8 cellular contexts compared by ENCODE assay signal in the genomic region with DNA sequence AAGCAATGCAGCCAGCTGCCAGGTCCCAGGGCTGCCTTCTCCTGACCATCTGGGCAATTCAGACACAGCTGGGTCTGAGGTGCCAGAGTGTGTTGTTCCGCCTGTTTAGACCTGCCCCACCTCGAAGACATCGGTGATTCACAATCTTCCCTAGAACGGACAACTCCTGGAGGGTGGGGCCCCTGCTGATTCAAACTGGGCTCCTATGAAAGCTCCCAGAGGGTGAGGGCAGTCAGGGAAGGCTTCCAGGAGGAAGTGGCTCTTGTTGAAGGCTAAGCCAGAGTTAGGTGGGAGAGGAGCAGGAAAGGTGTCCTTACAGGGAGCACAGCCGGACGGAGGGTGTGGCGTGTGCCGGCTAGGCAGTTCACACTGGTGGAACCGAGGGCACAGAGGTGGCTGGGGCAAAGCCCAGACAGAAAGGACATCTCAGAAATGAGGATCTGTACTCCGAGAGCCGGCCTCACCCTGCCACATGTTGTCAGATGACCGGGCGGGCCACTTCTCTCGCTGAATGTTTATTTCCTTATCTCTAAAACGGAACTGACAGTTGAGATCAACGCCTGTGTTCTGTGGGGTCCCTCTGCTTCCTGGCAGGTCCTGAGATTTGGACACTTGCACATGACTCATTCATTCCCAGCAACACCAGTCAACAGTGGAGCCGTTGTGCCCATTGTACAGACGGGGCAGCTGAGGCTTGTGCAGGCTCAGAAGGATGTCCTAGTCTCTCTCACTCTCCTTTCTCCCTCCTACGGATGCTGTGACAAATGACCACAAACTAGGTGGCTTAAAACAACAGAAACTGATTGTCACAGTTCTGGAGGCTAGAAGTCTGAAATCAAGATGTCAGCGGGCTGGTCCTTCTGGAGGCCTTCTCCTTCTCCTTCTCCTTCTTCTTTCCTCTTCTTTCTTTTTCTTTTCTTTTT. TPM values are rescaled to one million over a fixed set of nuclear protein-coding genes. Genes with fewer than 3 reads are reported as not detected.
DNase-seq lines count a peak whose midpoint lies in the region; ATAC-seq lines count a peak whose summit lies in the region.

No MANE protein-coding gene starts in this region.

- no peaks in the 10 kb centered on the region for H3K27me3 ChIP-seq in BLaER1 treated with 17β-estradiol and CSF1 and Interleukin-3, amounts not matched to agents 10 nM and 100 nM
- no peaks in the 10 kb centered on the region for H3K27me3 ChIP-seq in aorta (ENCODE audit: control insufficient read depth in 1 of 2, insufficient read depth in 2 of 2, low read length in 1 of 2)

- peak overlapping the region; percentile 51 to 79 (median 69); a peak in 19 of 22 replicates for H3K9ac ChIP-seq in BLaER1 treated with 17β-estradiol and CSF1 and Interleukin-3, amounts not matched to agents 10 nM and 100 nM

- no peaks in the 10 kb centered on the region for H3K9me3 ChIP-seq in BLaER1 treated with 17β-estradiol and CSF1 and Interleukin-3, amounts not matched to agents 10 nM and 100 nM (replicated peaks in 1 of 11)
- H3K9me3 ChIP-seq in T-helper 17 cell (ENCODE audit: control insufficient read depth, low read length, poor library complexity, severe bottlenecking): no peaks in the 10 kb centered on the region
- H3K9me3 ChIP-seq in aorta (ENCODE audit: control insufficient read depth, low read length): no peaks in the 10 kb centered on the region

- H4K20me1 ChIP-seq in BLaER1 treated with 17β-estradiol and CSF1 and Interleukin-3, amounts not matched to agents 10 nM and 100 nM: no peaks in the 10 kb centered on the region

- no peaks in the 10 kb centered on the region for H3K27me3 Mint-ChIP-seq in T-helper 17 cell

- DNase-seq in H4 (ENCODE audit: low spot score) (peak; percentile 48), T-helper 17 cell (no peak), kidney tubule cell (ENCODE audit: low spot score) (peak; percentile 75), aorta (peak in 1 of 2 donors; percentile 89), ureter (ENCODE audit: low spot score) (no peak), putamen (ENCODE audit: low spot score) (no peak)

- ATAC-seq in T-helper 17 cell: peak; percentile 60
- ATAC-seq in aorta (ENCODE audit: low FRiP score): peak; percentile 31
- no peak for ATAC-seq in HG03196 (IDR thresholded peaks at IDR 0.05; ENCODE audit: unreplicated experiment)

- no peaks in the 10 kb centered on the region for H3K36me3 Mint-ChIP-seq in T-helper 17 cell (ENCODE audit: low read depth)

- no peaks in the 10 kb centered on the region for H3K36me3 ChIP-seq in BLaER1 treated with 17β-estradiol and CSF1 and Interleukin-3, amounts not matched to agents 10 nM and 100 nM
- no peaks in the 10 kb centered on the region for H3K36me3 ChIP-seq in aorta (ENCODE audit: control insufficient read depth in 1 of 2, insufficient read depth in 2 of 2, low read length in 1 of 2)

- H3K4me3 ChIP-seq in BLaER1 treated with 17β-estradiol and CSF1 and Interleukin-3, amounts not matched to agents 10 nM and 100 nM: no peak overlapping the region
- H3K4me3 ChIP-seq in aorta (ENCODE audit: low read length in 2 of 2): no peak overlapping the region

- H3K4me2 ChIP-seq in BLaER1 treated with 17β-estradiol and CSF1 and Interleukin-3, amounts not matched to agents 10 nM and 100 nM: peak overlapping the region; percentile 68 to 95 (median 88)

- H3K4me1 Mint-ChIP-seq in T-helper 17 cell: peaks cover 15% of the 10 kb centered on the region

- peak overlapping the region; percentile 49 for H3K27ac Mint-ChIP-seq in T-helper 17 cell

- intact Hi-C loops in aorta (cut with DNase I): no loop called here

- 82 to 84% methylated on average over 20 of the region's 20 CpGs for WGBS in aorta, 2 donors

- H3K4me1 ChIP-seq in BLaER1 treated with 17β-estradiol and CSF1 and Interleukin-3, amounts not matched to agents 10 nM and 100 nM: peaks cover 78 to 98% (median 92%) of the 10 kb centered on the region in 10 experiments
- H3K4me1 ChIP-seq in aorta (ENCODE audit: control insufficient read depth in 1 of 2, insufficient read depth in 2 of 2, low read length in 2 of 2): no peaks in the 10 kb centered on the region

- no peak overlapping the region for H3K4me3 Mint-ChIP-seq in T-helper 17 cell

- peak overlapping the region; percentile 76 to 91 (median 85) for H3K27ac ChIP-seq in BLaER1 treated with 17β-estradiol and CSF1 and Interleukin-3, amounts not matched to agents 10 nM and 100 nM
- H3K27ac ChIP-seq in aorta (ENCODE audit: low read depth in 1 of 2, low read length in 2 of 2): no peak overlapping the region

RNA-seq across cellular contexts. Expression of a gene that starts 26.9 kb away (rescaled TPM):
- 98.1 and 120 TPM in 2 replicates for total RNA-seq in H4 (2014; rRNA removed; shearing (Covaris generic))
- total RNA-seq in T-helper 17 cell: 100 to 1,000 TPM in 1 of 2 donors, 10 to 100 TPM in 1; 93.1 to 155 TPM
- total RNA-seq in aorta: 100 to 1,000 TPM; 145 to 157 TPM
- 100 to 1,000 TPM in 1 of 2 donors, 10 to 100 TPM in 1; 83.1 to 137 TPM for polyA plus RNA-seq in aorta
- total RNA-seq in ureter: 160 TPM

RNA-seq across cellular contexts. Expression of a gene that starts 54.6 kb away (rescaled TPM):
- total RNA-seq in H4 (2014; rRNA removed; shearing (Covaris generic)): 13.7 and 14.9 TPM in 2 replicates
- total RNA-seq in T-helper 17 cell (10 to 100 TPM; 27.8 to 89.7 TPM), aorta (10 to 100 TPM; 15.1 to 15.9 TPM), ureter (23.6 TPM)
- polyA plus RNA-seq in aorta: 10 to 100 TPM; 13.0 to 15.5 TPM

Comparison
In these comparisons a context has a peak if more than half of its experiments do, and no peak if none do; other contexts are left out.
1. H3K27ac ChIP-seq: peak in BLaER1 treated with 17β-estradiol and CSF1 and Interleukin-3, amounts not matched to agents 10 nM and 100 nM (11 of 11); none in aorta (0 of 2).
2. DNase-seq: peak in H4 (single experiment) and kidney tubule cell (single experiment); none in T-helper 17 cell (0 of 3), ureter (single experiment) and putamen (single experiment).